1 cellular context compared by ENCODE assay signal in the genomic region with DNA sequence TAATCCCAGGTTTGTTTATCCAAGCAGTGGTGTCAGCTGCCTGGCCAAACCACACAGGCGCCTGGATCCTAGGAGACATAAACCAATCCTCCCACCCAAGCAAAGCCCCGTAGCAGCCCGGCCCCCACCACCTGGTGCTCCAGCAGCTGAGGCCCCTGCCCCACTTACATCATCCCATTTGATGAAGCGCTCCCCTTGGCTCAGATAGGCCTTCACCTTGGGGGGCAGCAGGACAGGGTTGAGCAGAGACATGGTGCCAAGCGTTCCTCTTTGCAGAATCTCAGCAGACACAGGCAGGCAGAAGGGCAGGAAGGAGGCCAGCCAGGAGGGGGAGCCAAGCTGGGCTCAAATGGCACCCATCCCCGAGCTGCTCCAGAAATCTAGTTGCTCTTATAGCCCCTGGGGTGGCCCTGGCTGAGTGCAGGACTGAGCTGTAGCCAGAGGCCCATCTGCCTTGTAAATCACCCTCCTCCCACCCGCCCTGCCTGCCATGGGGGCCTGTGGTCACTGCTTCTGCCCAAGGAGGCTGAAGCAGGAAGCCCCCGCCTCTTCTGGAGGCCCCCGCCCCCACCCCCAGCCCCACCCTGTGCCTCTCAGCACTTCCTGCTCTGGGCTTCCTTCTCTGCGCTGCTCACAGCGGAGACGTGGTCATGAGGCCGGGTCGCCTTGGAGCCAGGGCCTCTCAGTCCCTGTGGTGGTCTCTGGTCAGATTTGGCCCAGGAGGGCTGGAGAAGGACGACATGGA.
TF ChIP-seq lines count a peak whose summit lies in the region.

A gene with protein sequence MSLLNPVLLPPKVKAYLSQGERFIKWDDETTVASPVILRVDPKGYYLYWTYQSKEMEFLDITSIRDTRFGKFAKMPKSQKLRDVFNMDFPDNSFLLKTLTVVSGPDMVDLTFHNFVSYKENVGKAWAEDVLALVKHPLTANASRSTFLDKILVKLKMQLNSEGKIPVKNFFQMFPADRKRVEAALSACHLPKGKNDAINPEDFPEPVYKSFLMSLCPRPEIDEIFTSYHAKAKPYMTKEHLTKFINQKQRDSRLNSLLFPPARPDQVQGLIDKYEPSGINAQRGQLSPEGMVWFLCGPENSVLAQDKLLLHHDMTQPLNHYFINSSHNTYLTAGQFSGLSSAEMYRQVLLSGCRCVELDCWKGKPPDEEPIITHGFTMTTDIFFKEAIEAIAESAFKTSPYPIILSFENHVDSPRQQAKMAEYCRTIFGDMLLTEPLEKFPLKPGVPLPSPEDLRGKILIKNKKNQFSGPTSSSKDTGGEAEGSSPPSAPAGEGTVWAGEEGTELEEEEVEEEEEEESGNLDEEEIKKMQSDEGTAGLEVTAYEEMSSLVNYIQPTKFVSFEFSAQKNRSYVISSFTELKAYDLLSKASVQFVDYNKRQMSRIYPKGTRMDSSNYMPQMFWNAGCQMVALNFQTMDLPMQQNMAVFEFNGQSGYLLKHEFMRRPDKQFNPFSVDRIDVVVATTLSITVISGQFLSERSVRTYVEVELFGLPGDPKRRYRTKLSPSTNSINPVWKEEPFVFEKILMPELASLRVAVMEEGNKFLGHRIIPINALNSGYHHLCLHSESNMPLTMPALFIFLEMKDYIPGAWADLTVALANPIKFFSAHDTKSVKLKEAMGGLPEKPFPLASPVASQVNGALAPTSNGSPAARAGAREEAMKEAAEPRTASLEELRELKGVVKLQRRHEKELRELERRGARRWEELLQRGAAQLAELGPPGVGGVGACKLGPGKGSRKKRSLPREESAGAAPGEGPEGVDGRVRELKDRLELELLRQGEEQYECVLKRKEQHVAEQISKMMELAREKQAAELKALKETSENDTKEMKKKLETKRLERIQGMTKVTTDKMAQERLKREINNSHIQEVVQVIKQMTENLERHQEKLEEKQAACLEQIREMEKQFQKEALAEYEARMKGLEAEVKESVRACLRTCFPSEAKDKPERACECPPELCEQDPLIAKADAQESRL (minus strand): TSS at position 515 of the 745 bp plus-strand sequence. CDS start 263 bp downstream, at position 252.

TF ChIP-seq in IMR-90, 13 proteins besides CTCF, POLR2A, EP300 and RAD21 (continued from another document):
- TF ChIP-seq SMC3 (IDR thresholded peaks at IDR 0.05; ENCODE audit: low read depth, low read length) (no peak), MAZ (IDR thresholded peaks at IDR 0.05; ENCODE audit: borderline replicate concordance, low read depth, low read length) (no peak), MAFK (IDR thresholded peaks at IDR 0.05; ENCODE audit: low read depth, low read length) (no peak), FOS (IDR thresholded peaks at IDR 0.05; ENCODE audit: low read depth, low read length) (no peak), MXI1 (IDR thresholded peaks at IDR 0.05; ENCODE audit: borderline replicate concordance, low read depth, low read length) (no peak), CHD1 (IDR thresholded peaks at IDR 0.05; ENCODE audit: low read depth, low read length) (no peak), CEBPB (IDR thresholded peaks at IDR 0.05; ENCODE audit: low read depth, low read length) (no peak), BHLHE40 (IDR thresholded peaks at IDR 0.05; ENCODE audit: low read depth, low read length) (no peak)
- TF ChIP-seq, protein P1, sequence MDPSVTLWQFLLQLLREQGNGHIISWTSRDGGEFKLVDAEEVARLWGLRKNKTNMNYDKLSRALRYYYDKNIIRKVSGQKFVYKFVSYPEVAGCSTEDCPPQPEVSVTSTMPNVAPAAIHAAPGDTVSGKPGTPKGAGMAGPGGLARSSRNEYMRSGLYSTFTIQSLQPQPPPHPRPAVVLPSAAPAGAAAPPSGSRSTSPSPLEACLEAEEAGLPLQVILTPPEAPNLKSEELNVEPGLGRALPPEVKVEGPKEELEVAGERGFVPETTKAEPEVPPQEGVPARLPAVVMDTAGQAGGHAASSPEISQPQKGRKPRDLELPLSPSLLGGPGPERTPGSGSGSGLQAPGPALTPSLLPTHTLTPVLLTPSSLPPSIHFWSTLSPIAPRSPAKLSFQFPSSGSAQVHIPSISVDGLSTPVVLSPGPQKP (IDR thresholded peaks at IDR 0.05; ENCODE audit: borderline replicate concordance, low read depth, low read length) = no peak
- TF ChIP-seq, protein P2, sequence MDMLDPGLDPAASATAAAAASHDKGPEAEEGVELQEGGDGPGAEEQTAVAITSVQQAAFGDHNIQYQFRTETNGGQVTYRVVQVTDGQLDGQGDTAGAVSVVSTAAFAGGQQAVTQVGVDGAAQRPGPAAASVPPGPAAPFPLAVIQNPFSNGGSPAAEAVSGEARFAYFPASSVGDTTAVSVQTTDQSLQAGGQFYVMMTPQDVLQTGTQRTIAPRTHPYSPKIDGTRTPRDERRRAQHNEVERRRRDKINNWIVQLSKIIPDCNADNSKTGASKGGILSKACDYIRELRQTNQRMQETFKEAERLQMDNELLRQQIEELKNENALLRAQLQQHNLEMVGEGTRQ (IDR thresholded peaks at IDR 0.05; ENCODE audit: low read depth, low read length) = no peak
TF ChIP-seq in IMR-90: peak in this region for 0.
